Comparison of ENCODE assay signal across 26 cellular contexts in the genomic region with DNA sequence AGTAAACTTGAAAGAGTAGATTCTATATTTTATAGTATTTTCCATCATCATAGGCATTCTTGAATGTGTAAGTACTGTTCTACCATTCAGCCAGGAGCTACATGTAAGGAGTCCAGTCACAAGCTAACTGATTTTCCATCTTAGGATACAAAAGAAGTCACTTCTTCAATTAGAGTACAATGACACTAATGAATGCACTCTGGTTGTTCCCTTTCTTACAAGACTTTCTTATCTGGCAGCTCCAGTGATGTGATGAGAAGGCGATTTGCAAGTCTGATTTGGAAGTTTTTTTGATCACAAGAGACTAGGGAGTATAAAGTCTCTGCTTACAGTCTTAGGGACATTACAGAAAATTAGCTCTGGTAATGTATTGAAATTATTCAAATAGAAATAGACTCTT.
"Had no signal": no experiment of that assay in that cellular context is flagged by ENCODE, and none has a peak within 500 bp of the region (broad histone marks: within the 10 kb centered on the region; RNA-seq: fewer than 3 reads in every experiment).

No MANE protein-coding gene starts in this region.

- H3K4me3 ChIP-seq: ovary, psoas muscle, right lobe of liver, sigmoid colon, thoracic aorta, thyroid gland, tibial nerve, upper lobe of left lung, vagina had no signal

- DNase-seq: naive thymus-derived CD4-positive, alpha-beta T cell; natural killer cell; occipital lobe; ovary; posterior cingulate gyrus; psoas muscle; right cardiac atrium; right lobe of liver; sigmoid colon; small intestine; stimulated activated CD4-positive, alpha-beta T cell treated with anti-CD3 and anti-CD28 coated beads, Interleukin-15, amount 100 ng/mL, for 24 hours; stimulated activated CD4-positive, alpha-beta T cell treated with anti-CD3 and anti-CD28 coated beads, Interleukin-2, amount 100 ng/mL, for 24 hours; stimulated activated CD4-positive, alpha-beta T cell treated with anti-CD3 and anti-CD28 coated beads, Interleukin-2, amount 100 ng/mL, for 48 hours; stimulated activated CD4-positive, alpha-beta T cell treated with anti-CD3 and anti-CD28 coated beads, Interleukin-4, amount 100 ng/mL, for 24 hours; stimulated activated CD8-positive, alpha-beta memory T cell treated with anti-CD3 and anti-CD28 coated beads, Interleukin-4, amount 100 ng/mL, for 48 hours; stimulated activated naive CD4-positive, alpha-beta T cell; stimulated activated naive CD8-positive, alpha-beta T cell treated with anti-CD3 and anti-CD28 coated beads, Interleukin-15, amount 100 ng/mL, for 72 hours; stimulated activated naive CD8-positive, alpha-beta T cell treated with anti-CD3 and anti-CD28 coated beads, Interleukin-15, Interleukin-2, amounts not matched to agents 100 U/mL and 50 U/mL, for 24 hours; substantia nigra; thyroid gland; trophoblast cell; upper lobe of left lung had no signal

- H3K79me2 ChIP-seq: parathyroid adenoma had no signal

- H3K9me3 ChIP-seq: ovary, psoas muscle, right lobe of liver, sigmoid colon, thoracic aorta, thyroid gland, tibial nerve, upper lobe of left lung, vagina had no signal

- H3K27ac ChIP-seq: ovary, parathyroid adenoma, psoas muscle, right lobe of liver, sigmoid colon, thoracic aorta, thyroid gland, tibial nerve, upper lobe of left lung, vagina had no signal

- H3K27me3 ChIP-seq: ovary, right lobe of liver, sigmoid colon, thyroid gland, tibial nerve, upper lobe of left lung, vagina had no signal

- H3K9ac ChIP-seq: parathyroid adenoma had no signal

- H2AFZ ChIP-seq: parathyroid adenoma had no signal

- H3K36me3 ChIP-seq: ovary, right lobe of liver, sigmoid colon, thoracic aorta, thyroid gland, tibial nerve, upper lobe of left lung, vagina had no signal
